Comparison of ENCODE assay signal across 1 cellular context in the genomic region with DNA sequence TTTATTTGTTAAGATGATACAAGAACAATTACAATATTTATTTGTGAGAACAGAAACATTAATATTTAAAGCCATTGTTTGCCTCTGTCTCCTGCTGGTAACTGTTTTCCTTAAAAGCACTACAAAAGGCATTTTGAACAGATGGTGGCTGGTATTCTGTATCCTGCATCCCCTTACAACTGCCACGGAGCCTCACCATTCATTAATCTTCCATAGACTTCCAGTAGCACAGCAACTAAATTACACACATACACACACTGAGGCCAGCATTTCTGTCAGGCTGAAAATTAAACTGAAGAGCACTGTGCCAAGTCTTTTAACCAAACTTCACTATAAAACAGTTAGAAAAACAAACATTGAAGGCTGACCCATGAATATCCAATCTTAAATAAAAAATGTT.
TF ChIP-seq lines count a peak whose summit lies in the region.

No MANE protein-coding gene starts in this region.

TF ChIP-seq in SK-N-SH treated with all-trans-retinoic acid at 6 μM for 48 hours, 23 proteins besides CTCF, POLR2A, EP300 and RAD21 (continued from another document):
- TF ChIP-seq CSDC2 (CRISPR knock-in tag; IDR thresholded peaks at IDR 0.05): no peak
- TF ChIP-seq GLIS3 (CRISPR knock-in tag; IDR thresholded peaks at IDR 0.05): no peak
TF ChIP-seq in SK-N-SH treated with all-trans-retinoic acid at 6 μM for 48 hours: peak in this region for 0.
